Comparison of ENCODE assay signal across 7 cellular contexts in the genomic region with DNA sequence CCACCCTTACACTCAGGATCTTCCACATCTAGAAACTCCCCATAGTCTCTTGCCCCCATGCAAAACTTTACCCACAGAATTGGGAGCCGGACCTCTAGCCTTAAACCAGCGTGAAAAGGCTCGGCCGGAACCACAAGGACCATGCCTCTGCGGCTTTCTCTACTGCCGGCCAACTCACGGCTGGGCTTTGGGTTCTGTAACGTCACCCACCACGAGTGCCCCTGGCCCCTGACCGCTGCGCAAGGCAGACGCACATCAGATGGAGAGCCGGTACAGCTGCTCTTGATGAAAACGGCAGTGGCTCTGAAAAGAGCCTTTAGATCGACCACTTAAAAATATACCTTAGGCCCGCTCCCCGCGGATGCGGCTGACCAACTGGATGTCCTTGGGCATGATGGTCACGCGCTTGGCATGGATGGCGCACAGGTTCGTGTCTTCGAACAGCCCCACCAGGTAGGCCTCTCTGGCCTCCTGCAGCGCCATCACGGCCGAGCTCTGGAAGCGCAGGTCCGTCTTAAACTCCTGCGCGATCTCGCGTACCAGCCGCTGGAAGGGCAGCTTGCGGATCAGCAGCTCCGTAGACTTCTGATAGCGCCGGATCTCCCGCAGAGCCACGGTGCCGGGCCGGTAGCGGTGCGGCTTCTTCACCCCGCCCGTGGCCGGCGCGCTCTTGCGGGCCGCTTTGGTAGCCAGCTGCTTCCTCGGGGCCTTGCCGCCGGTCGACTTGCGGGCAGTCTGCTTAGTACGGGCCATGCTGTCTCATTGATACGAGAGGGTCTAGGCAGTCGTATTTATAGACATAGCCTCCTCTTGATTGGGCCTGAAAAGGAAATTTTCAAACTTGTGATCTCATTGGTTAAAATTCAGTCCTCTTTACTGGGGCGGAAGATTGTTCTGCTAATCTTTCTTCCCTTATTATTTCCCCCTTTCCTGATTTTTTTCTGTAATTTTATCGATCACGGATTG.
DNase-seq lines count a peak whose midpoint lies in the region; TF ChIP-seq lines count a peak whose summit lies in the region.
"Not testable (repeated sequence)": the region's sequence is repeated elsewhere in the genome, so short reads cannot be mapped to it uniquely, and the experiment has no call there.

No MANE protein-coding gene starts in this region.

- not testable (repeated sequence) for H4K5ac ChIP-seq in mesendoderm (ENCODE audit: low read length)

- WGBS in mesendoderm (ENCODE audit: extremely low coverage, insufficient coverage, low lambda C conversion rate), result no CpG with 5 or more reads among the region's 62 CpGs
- 0 to 25% (median 3%) methylated on average over 1 to 48 of the region's 62 CpGs for WGBS in spleen, 5 donors

- H3K9ac ChIP-seq in mesendoderm (ENCODE audit: low read length), result not testable (repeated sequence)

- peak; percentile 63 for DNase-seq in ELF-1 (ENCODE audit: low read depth, low spot score)
- DNase-seq in SJSA1 (ENCODE audit: low read depth in 1 of 2, low spot score in 2 of 2), result peak; percentile 52 to 53
- peak; percentile 8 for DNase-seq in activated T-helper 1 cell treated with anti-CD3 and anti-CD28 coated beads, Interleukin-12 subunit alpha, Interleukin-12 subunit beta, Interleukin-2, Interleukin-4 antibody, amounts not matched to agents 30 ng/mL and 10 ng/mL and 1 ng/mL, durations not matched to agents 14 hours and 24 hours and 36 hours (ENCODE audit: low spot score)
- DNase-seq in coronary artery (ENCODE audit: low spot score), result peak; percentile 62
- peak; percentile 49 for DNase-seq in cardiac septum (ENCODE audit: low spot score)
- DNase-seq in mesendoderm, result peak; percentile 5
- DNase-seq in spleen, result peak; percentile 80

- H3K56ac ChIP-seq in mesendoderm (ENCODE audit: low read length), result not testable (repeated sequence)

- not testable (repeated sequence) for H3K4me2 ChIP-seq in mesendoderm (ENCODE audit: low read length)

- TF ChIP-seq CTCF in coronary artery (IDR thresholded peaks at IDR 0.05), result not testable (repeated sequence)
- peak in 1 of 11 experiments; percentile 18 for TF ChIP-seq CTCF in spleen (IDR thresholded peaks at IDR 0.05 in 8 of 11, conservative IDR thresholded peaks at IDR 0.05 in 3 of 11)

- not testable (repeated sequence) for H3K27me3 Mint-ChIP-seq in activated T-helper 1 cell treated with anti-CD3 and anti-CD28 coated beads, Interleukin-12 subunit alpha, Interleukin-12 subunit beta, Interleukin-2, Interleukin-4 antibody, amounts not matched to agents 30 ng/mL and 10 ng/mL and 1 ng/mL, durations not matched to agents 14 hours and 24 hours and 36 hours (ENCODE audit: insufficient read depth)

- H2BK120ac ChIP-seq in mesendoderm (ENCODE audit: low read depth, low read length), result not testable (repeated sequence)

- intact Hi-C loops in activated T-helper 1 cell treated with anti-CD3 and anti-CD28 coated beads, Interleukin-12 subunit alpha, Interleukin-12 subunit beta, Interleukin-2, Interleukin-4 antibody, amounts not matched to agents 30 ng/mL and 10 ng/mL and 1 ng/mL, durations not matched to agents 14 hours and 24 hours and 36 hours (cut with micrococcal nuclease); cardiac septum (cut with DNase I); spleen (cut with DNase I; ENCODE audit: low total_unique reads): not testable (repeated sequence)

- not testable (repeated sequence) for H3K79me1 ChIP-seq in mesendoderm (ENCODE audit: low read length)

- H3K23ac ChIP-seq in mesendoderm (ENCODE audit: low read length), result not testable (repeated sequence)

- H3K4me1 ChIP-seq in SJSA1 (replicated peaks); mesendoderm (ENCODE audit: control insufficient read depth, low read depth, low read length); spleen: not testable (repeated sequence)

- not testable (repeated sequence) for H3K9me3 ChIP-seq in SJSA1 (replicated peaks); spleen

- H3K4me3 ChIP-seq in SJSA1 (peak overlapping the region; percentile 37), coronary artery (peak overlapping the region; percentile 70), spleen (peak overlapping the region in 7 of 8 donors; percentile 24 to 71 (median 41))
- H3K4me3 ChIP-seq in mesendoderm (ENCODE audit: low read length), result not testable (repeated sequence)

- not testable (repeated sequence) for H3K27ac ChIP-seq in SJSA1; mesendoderm (ENCODE audit: low read depth, low read length)
- peak overlapping the region; percentile 14 to 76 for H3K27ac ChIP-seq in coronary artery
- peak overlapping the region in 6 of 8 donors; percentile 53 to 83 (median 76) for H3K27ac ChIP-seq in spleen

- not testable (repeated sequence) for H3K18ac ChIP-seq in mesendoderm (ENCODE audit: low read length)

- H4K8ac ChIP-seq in mesendoderm (ENCODE audit: low read depth, low read length), result not testable (repeated sequence)

- H3K36me3 ChIP-seq in SJSA1; mesendoderm (ENCODE audit: control insufficient read depth, insufficient read depth, low read length); spleen: not testable (repeated sequence)

- H3K36me3 Mint-ChIP-seq in activated T-helper 1 cell treated with anti-CD3 and anti-CD28 coated beads, Interleukin-12 subunit alpha, Interleukin-12 subunit beta, Interleukin-2, Interleukin-4 antibody, amounts not matched to agents 30 ng/mL and 10 ng/mL and 1 ng/mL, durations not matched to agents 14 hours and 24 hours and 36 hours (ENCODE audit: low read depth), result not testable (repeated sequence)

- H2AK5ac ChIP-seq in mesendoderm (ENCODE audit: low read length), result not testable (repeated sequence)

- H2BK5ac ChIP-seq in mesendoderm (ENCODE audit: low read length), result not testable (repeated sequence)

- not testable (repeated sequence) for H3K27ac Mint-ChIP-seq in activated T-helper 1 cell treated with anti-CD3 and anti-CD28 coated beads, Interleukin-12 subunit alpha, Interleukin-12 subunit beta, Interleukin-2, Interleukin-4 antibody, amounts not matched to agents 30 ng/mL and 10 ng/mL and 1 ng/mL, durations not matched to agents 14 hours and 24 hours and 36 hours

- not testable (repeated sequence) for H3K27me3 ChIP-seq in SJSA1 (replicated peaks); mesendoderm (ENCODE audit: insufficient read depth, low read length, poor library complexity); spleen (replicated peaks in 1 of 7)

- peak overlapping the region; percentile 71 for H3K4me3 Mint-ChIP-seq in activated T-helper 1 cell treated with anti-CD3 and anti-CD28 coated beads, Interleukin-12 subunit alpha, Interleukin-12 subunit beta, Interleukin-2, Interleukin-4 antibody, amounts not matched to agents 30 ng/mL and 10 ng/mL and 1 ng/mL, durations not matched to agents 14 hours and 24 hours and 36 hours

- not testable (repeated sequence) for H3K9me3 Mint-ChIP-seq in activated T-helper 1 cell treated with anti-CD3 and anti-CD28 coated beads, Interleukin-12 subunit alpha, Interleukin-12 subunit beta, Interleukin-2, Interleukin-4 antibody, amounts not matched to agents 30 ng/mL and 10 ng/mL and 1 ng/mL, durations not matched to agents 14 hours and 24 hours and 36 hours

- H2BK15ac ChIP-seq in mesendoderm (replicated peaks; ENCODE audit: low read depth), result not testable (repeated sequence)

- not testable (repeated sequence) for H3K79me2 ChIP-seq in mesendoderm (ENCODE audit: control insufficient read depth, insufficient read depth, low read length)

- H3K4ac ChIP-seq in mesendoderm (ENCODE audit: low read depth, low read length), result not testable (repeated sequence)

- TF ChIP-seq POLR2A in spleen (IDR thresholded peaks at IDR 0.05), result not testable (repeated sequence)

- H3K4me1 Mint-ChIP-seq in activated T-helper 1 cell treated with anti-CD3 and anti-CD28 coated beads, Interleukin-12 subunit alpha, Interleukin-12 subunit beta, Interleukin-2, Interleukin-4 antibody, amounts not matched to agents 30 ng/mL and 10 ng/mL and 1 ng/mL, durations not matched to agents 14 hours and 24 hours and 36 hours (ENCODE audit: low read depth), result not testable (repeated sequence)

Comparison
In these comparisons a context has a peak if more than half of its experiments do, and no peak if none do; other contexts are left out.
1. DNase-seq: peak in every context shown above with its lines; median percentile 80 in spleen; 63 in ELF-1; 62 in coronary artery; 52 in SJSA1; 49 in cardiac septum; 8 in activated T-helper 1 cell treated with anti-CD3 and anti-CD28 coated beads, Interleukin-12 subunit alpha, Interleukin-12 subunit beta, Interleukin-2, Interleukin-4 antibody, amounts not matched to agents 30 ng/mL and 10 ng/mL and 1 ng/mL, durations not matched to agents 14 hours and 24 hours and 36 hours; 5 in mesendoderm.